Comparison of ENCODE assay signal across 8 cellular contexts in the genomic region with DNA sequence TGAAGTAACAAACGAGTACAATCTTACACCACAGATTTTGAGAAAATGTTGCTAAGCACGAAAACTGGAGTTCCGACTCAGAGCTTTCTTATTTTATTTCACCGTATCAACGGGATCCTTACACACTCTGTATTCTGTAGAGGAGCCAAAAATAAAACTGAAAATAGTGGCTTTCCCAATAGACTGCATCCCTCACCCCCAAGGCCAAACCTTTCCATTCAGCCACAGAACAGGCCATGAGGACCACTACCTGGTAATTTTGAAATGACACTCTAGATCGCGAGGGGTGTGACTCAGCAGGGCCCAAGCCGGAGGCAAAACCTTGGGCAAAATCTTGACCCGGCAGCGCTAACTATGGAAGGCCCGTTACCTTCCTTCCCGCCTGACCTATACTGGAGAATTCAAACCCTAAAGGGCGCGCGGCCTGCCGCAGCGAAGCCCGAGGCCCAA. TPM values are rescaled to one million over a fixed set of nuclear protein-coding genes. Genes with fewer than 3 reads are reported as not detected.
DNase-seq lines count a peak whose midpoint lies in the region; ATAC-seq, FAIRE-seq and TF ChIP-seq lines count a peak whose summit lies in the region.

No MANE protein-coding gene starts in this region.

- CTCF ChIA-PET in AG04450 (lab: Charles Lee): no interaction called here

- H3K36me3 Mint-ChIP-seq in activated T-helper 2 cell treated with anti-CD3 and anti-CD28 coated beads, Interferon-gamma antibody, Interleukin-2, Interleukin-4, amounts not matched to agents 10 μg/mL and 5 μg/mL and 100 μg/mL, durations not matched to agents 14 hours and 24 hours and 36 hours (ENCODE audit: low read depth): peaks cover 56% of the 10 kb centered on the region
- peaks cover 51% of the 10 kb centered on the region for H3K36me3 Mint-ChIP-seq in stimulated activated naive CD8-positive, alpha-beta T cell treated with anti-CD3 and anti-CD28 coated beads, Interleukin-15, Interleukin-2, amounts not matched to agents 100 ng/mL and 50 ng/mL, for 24 hours (ENCODE audit: low read depth)

- H3K27ac ChIP-seq in AG04450 (ENCODE audit: low read depth, low read length): peak overlapping the region; percentile 100

- H3K9me3 ChIP-seq in AG04450 (ENCODE audit: control insufficient read depth, insufficient read depth, low read length): peaks cover 8% of the 10 kb centered on the region; the same call in 1 of the 2 replicates

- peaks cover 3% of the 10 kb centered on the region for H3K9me3 Mint-ChIP-seq in activated T-helper 2 cell treated with anti-CD3 and anti-CD28 coated beads, Interferon-gamma antibody, Interleukin-2, Interleukin-4, amounts not matched to agents 10 μg/mL and 5 μg/mL and 100 μg/mL, durations not matched to agents 14 hours and 24 hours and 36 hours
- H3K9me3 Mint-ChIP-seq in stimulated activated naive CD8-positive, alpha-beta T cell treated with anti-CD3 and anti-CD28 coated beads, Interleukin-15, Interleukin-2, amounts not matched to agents 100 ng/mL and 50 ng/mL, for 24 hours: no peaks in the 10 kb centered on the region

- peak overlapping the region; percentile 93 for H3K4me3 ChIP-seq in AG04450 (ENCODE audit: low read depth, low read length)
- peak overlapping the region; percentile 99 for H3K4me3 ChIP-seq in iPS-11a (ENCODE audit: low read depth, low read length)

- POLR2A ChIA-PET in AG04450 (lab: Yijun Ruan, JAX): interaction anchor here (1.2 to 1.6 kb wide), 8 partner anchors 9 to 719 kb away, joined by 4 to 17 read pairs (median 6); a partner anchor contains a TSS

- FAIRE-seq in RCC 7860 (lab: Jason Lieb, UNC): no peak

- H3K27me3 Mint-ChIP-seq in activated T-helper 2 cell treated with anti-CD3 and anti-CD28 coated beads, Interferon-gamma antibody, Interleukin-2, Interleukin-4, amounts not matched to agents 10 μg/mL and 5 μg/mL and 100 μg/mL, durations not matched to agents 14 hours and 24 hours and 36 hours (ENCODE audit: low read depth): no peaks in the 10 kb centered on the region
- no peaks in the 10 kb centered on the region for H3K27me3 Mint-ChIP-seq in stimulated activated naive CD8-positive, alpha-beta T cell treated with anti-CD3 and anti-CD28 coated beads, Interleukin-15, Interleukin-2, amounts not matched to agents 100 ng/mL and 50 ng/mL, for 24 hours

- H3K4me3 Mint-ChIP-seq in activated T-helper 2 cell treated with anti-CD3 and anti-CD28 coated beads, Interferon-gamma antibody, Interleukin-2, Interleukin-4, amounts not matched to agents 10 μg/mL and 5 μg/mL and 100 μg/mL, durations not matched to agents 14 hours and 24 hours and 36 hours (ENCODE audit: low read depth): peak overlapping the region; percentile 90
- peak overlapping the region; percentile 96 for H3K4me3 Mint-ChIP-seq in stimulated activated naive CD8-positive, alpha-beta T cell treated with anti-CD3 and anti-CD28 coated beads, Interleukin-15, Interleukin-2, amounts not matched to agents 100 ng/mL and 50 ng/mL, for 24 hours

- peak overlapping the region; percentile 99 for H3K27ac Mint-ChIP-seq in activated T-helper 2 cell treated with anti-CD3 and anti-CD28 coated beads, Interferon-gamma antibody, Interleukin-2, Interleukin-4, amounts not matched to agents 10 μg/mL and 5 μg/mL and 100 μg/mL, durations not matched to agents 14 hours and 24 hours and 36 hours
- H3K27ac Mint-ChIP-seq in stimulated activated naive CD8-positive, alpha-beta T cell treated with anti-CD3 and anti-CD28 coated beads, Interleukin-15, Interleukin-2, amounts not matched to agents 100 ng/mL and 50 ng/mL, for 24 hours: peak overlapping the region; percentile 100

- no peaks in the 10 kb centered on the region for H3K27me3 ChIP-seq in AG04450 (ENCODE audit: control insufficient read depth, insufficient read depth, low read length)

- intact Hi-C loops in activated T-helper 2 cell treated with anti-CD3 and anti-CD28 coated beads, Interferon-gamma antibody, Interleukin-2, Interleukin-4, amounts not matched to agents 10 μg/mL and 5 μg/mL and 100 μg/mL, durations not matched to agents 14 hours and 24 hours and 36 hours (cut with micrococcal nuclease): loop anchor here (1.0 to 5.0 kb wide), 7 partner anchors 31 to 818 kb away; a partner anchor contains a TSS

- DNase-seq in AG04450 (ENCODE audit: low read depth, low spot score) (no peak), HCEC 1CT (peak; percentile 29), RCC 7860 (ENCODE audit: low spot score) (no peak), D341Med (ENCODE audit: low spot score) (no peak)
- no peak for DNase-seq in activated T-helper 2 cell treated with anti-CD3 and anti-CD28 coated beads, Interferon-gamma antibody, Interleukin-2, Interleukin-4, amounts not matched to agents 10 μg/mL and 5 μg/mL and 100 μg/mL, durations not matched to agents 14 hours and 24 hours and 36 hours (ENCODE audit: low spot score)

- no peak for ATAC-seq in GM19455 (IDR thresholded peaks at IDR 0.05; ENCODE audit: unreplicated experiment)

- TF ChIP-seq CTCF in AG04450 (IDR thresholded peaks at IDR 0.05; ENCODE audit: low read depth, low read length): no peak

- H3K4me1 Mint-ChIP-seq in activated T-helper 2 cell treated with anti-CD3 and anti-CD28 coated beads, Interferon-gamma antibody, Interleukin-2, Interleukin-4, amounts not matched to agents 10 μg/mL and 5 μg/mL and 100 μg/mL, durations not matched to agents 14 hours and 24 hours and 36 hours (ENCODE audit: low read depth): peaks cover 17% of the 10 kb centered on the region
- peaks cover 51% of the 10 kb centered on the region for H3K4me1 Mint-ChIP-seq in stimulated activated naive CD8-positive, alpha-beta T cell treated with anti-CD3 and anti-CD28 coated beads, Interleukin-15, Interleukin-2, amounts not matched to agents 100 ng/mL and 50 ng/mL, for 24 hours (ENCODE audit: low read depth)

RNA-seq across cellular contexts. Expression of a gene that starts 0.4 kb away (rescaled TPM):
- polyA plus RNA-seq in AG04450 (2011; rRNA removed): 194 and 207 TPM in 2 replicates
- 222 and 266 TPM in 2 replicates for polyA minus RNA-seq in AG04450 (2011; rRNA and poly(A)+ RNA removed)
- total RNA-seq in activated T-helper 2 cell treated with anti-CD3 and anti-CD28 coated beads, Interferon-gamma antibody, Interleukin-2, Interleukin-4, amounts not matched to agents 10 μg/mL and 5 μg/mL and 100 μg/mL, durations not matched to agents 14 hours and 24 hours and 36 hours: 333 and 340 TPM in 2 replicates

RNA-seq across cellular contexts. Expression of a gene that starts 31.7 kb away (rescaled TPM):
- 85.3 and 107 TPM in 2 replicates for polyA plus RNA-seq in AG04450 (2011; rRNA removed)
- 55.5 and 80.5 TPM in 2 replicates for polyA minus RNA-seq in AG04450 (2011; rRNA and poly(A)+ RNA removed)
- total RNA-seq in activated T-helper 2 cell treated with anti-CD3 and anti-CD28 coated beads, Interferon-gamma antibody, Interleukin-2, Interleukin-4, amounts not matched to agents 10 μg/mL and 5 μg/mL and 100 μg/mL, durations not matched to agents 14 hours and 24 hours and 36 hours: 169 and 170 TPM in 2 replicates
